ENCODE assay signal across 1 cellular context in the genomic region with DNA sequence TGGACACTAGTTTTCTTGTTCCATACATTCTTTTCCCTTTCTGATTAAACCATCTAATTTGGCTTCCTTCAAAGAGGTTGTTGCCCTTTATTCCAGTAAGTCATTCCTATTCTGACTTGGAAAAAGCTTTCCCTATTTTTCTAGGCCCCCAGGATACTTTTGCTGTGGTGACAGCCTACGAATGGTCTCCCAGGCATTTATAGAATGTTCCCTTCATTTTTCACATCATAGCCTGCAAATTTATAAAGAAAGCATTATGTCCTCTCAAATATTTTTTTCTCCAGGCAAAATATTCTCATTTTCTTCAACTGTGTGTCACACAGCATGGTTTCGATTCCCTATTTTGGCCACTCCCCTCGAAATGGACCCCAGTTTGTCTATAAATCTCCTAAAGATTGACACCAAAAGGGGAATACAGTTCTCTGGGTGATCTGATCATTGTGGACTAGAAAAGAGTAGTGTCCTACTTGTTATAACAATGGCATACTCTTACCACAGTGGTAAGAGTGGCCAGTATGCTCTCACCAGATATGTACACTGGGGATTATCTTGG.
TF ChIP-seq lines count a peak whose summit lies in the region.

No MANE protein-coding gene starts in this region.

TF ChIP-seq in GM12878, 131 proteins besides CTCF, POLR2A, EP300 and RAD21:
- no peak for TF ChIP-seq IRF4 (IDR thresholded peaks at IDR 0.05; ENCODE audit: low read depth, low read length)
- TF ChIP-seq, protein P1, sequence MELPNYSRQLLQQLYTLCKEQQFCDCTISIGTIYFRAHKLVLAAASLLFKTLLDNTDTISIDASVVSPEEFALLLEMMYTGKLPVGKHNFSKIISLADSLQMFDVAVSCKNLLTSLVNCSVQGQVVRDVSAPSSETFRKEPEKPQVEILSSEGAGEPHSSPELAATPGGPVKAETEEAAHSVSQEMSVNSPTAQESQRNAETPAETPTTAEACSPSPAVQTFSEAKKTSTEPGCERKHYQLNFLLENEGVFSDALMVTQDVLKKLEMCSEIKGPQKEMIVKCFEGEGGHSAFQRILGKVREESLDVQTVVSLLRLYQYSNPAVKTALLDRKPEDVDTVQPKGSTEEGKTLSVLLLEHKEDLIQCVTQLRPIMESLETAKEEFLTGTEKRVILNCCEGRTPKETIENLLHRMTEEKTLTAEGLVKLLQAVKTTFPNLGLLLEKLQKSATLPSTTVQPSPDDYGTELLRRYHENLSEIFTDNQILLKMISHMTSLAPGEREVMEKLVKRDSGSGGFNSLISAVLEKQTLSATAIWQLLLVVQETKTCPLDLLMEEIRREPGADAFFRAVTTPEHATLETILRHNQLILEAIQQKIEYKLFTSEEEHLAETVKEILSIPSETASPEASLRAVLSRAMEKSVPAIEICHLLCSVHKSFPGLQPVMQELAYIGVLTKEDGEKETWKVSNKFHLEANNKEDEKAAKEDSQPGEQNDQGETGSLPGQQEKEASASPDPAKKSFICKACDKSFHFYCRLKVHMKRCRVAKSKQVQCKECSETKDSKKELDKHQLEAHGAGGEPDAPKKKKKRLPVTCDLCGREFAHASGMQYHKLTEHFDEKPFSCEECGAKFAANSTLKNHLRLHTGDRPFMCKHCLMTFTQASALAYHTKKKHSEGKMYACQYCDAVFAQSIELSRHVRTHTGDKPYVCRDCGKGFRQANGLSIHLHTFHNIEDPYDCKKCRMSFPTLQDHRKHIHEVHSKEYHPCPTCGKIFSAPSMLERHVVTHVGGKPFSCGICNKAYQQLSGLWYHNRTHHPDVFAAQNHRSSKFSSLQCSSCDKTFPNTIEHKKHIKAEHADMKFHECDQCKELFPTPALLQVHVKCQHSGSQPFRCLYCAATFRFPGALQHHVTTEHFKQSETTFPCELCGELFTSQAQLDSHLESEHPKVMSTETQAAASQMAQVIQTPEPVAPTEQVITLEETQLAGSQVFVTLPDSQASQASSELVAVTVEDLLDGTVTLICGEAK (IDR thresholded peaks at IDR 0.05; ENCODE audit: borderline replicate concordance) = no peak
- TF ChIP-seq SPI1 (IDR thresholded peaks at IDR 0.05; ENCODE audit: borderline replicate concordance, insufficient read depth, low read depth, low read length) = peak; percentile 78
- TF ChIP-seq, protein P2, sequence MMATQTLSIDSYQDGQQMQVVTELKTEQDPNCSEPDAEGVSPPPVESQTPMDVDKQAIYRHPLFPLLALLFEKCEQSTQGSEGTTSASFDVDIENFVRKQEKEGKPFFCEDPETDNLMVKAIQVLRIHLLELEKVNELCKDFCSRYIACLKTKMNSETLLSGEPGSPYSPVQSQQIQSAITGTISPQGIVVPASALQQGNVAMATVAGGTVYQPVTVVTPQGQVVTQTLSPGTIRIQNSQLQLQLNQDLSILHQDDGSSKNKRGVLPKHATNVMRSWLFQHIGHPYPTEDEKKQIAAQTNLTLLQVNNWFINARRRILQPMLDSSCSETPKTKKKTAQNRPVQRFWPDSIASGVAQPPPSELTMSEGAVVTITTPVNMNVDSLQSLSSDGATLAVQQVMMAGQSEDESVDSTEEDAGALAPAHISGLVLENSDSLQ (IDR thresholded peaks at IDR 0.05) = peak; percentile 32; the same call in 1 of the 2 replicates
- TF ChIP-seq YBX1 (IDR thresholded peaks at IDR 0.05) = no peak
- no peak for TF ChIP-seq NBN (IDR thresholded peaks at IDR 0.05)
